7 cellular contexts compared by ENCODE assay signal in genomic region chr20:25550645-25551337, GRCh38. TPM values are rescaled to one million over a fixed set of nuclear protein-coding genes. Genes with fewer than 3 reads are reported as not detected.
DNase-seq lines count a peak whose midpoint lies in the region; ATAC-seq, FAIRE-seq and TF ChIP-seq lines count a peak whose summit lies in the region.
"Not testable (repeated sequence)": the region's sequence is repeated elsewhere in the genome, so short reads cannot be mapped to it uniquely, and the experiment has no call there.

No MANE protein-coding gene starts in this region.

- POLR2A ChIA-PET in A549 (lab: Yijun Ruan, JAX); MCF 10A (lab: Yijun Ruan, JAX): not testable (repeated sequence)

- peak overlapping the region; percentile 41 for H3K4me2 ChIP-seq in A549
- peak overlapping the region; percentile 69 for H3K4me2 ChIP-seq in hepatocyte
- not testable (repeated sequence) for H3K4me2 ChIP-seq in trophoblast cell (ENCODE audit: low read length)

- not testable (repeated sequence) for FAIRE-seq in A549 (lab: Jason Lieb, UNC)

- not testable (repeated sequence) for H3K27me3 Mint-ChIP-seq in MCF 10A (ENCODE audit: insufficient read depth, unreplicated experiment)

- H3K4me1 ChIP-seq in A549 (peaks cover 75% of the 10 kb centered on the region), HUES48 (ENCODE audit: control insufficient read depth, insufficient read depth, low read length) (peaks cover 17% of the 10 kb centered on the region), hepatocyte (ENCODE audit: insufficient read depth) (peaks cover 62% of the 10 kb centered on the region), muscle layer of colon (ENCODE audit: insufficient read depth, low read length) (peaks cover 48% of the 10 kb centered on the region), trophoblast cell (ENCODE audit: control insufficient read depth in 1 of 2, insufficient read depth in 2 of 2, low read length in 2 of 2) (peaks cover 27 to 31% of the 10 kb centered on the region in 2 experiments)

- peak overlapping the region; percentile 59 for H3K27ac Mint-ChIP-seq in MCF 10A (ENCODE audit: low read depth, unreplicated experiment)

- H3K14ac ChIP-seq in trophoblast cell (ENCODE audit: low read length): not testable (repeated sequence)

- not testable (repeated sequence) for BruUV-seq in MCF 10A (replicated peaks; lab: Mats Ljungman, UMichigan)

- not testable (repeated sequence) for H4K8ac ChIP-seq in trophoblast cell (ENCODE audit: low read depth, low read length)

- H3K79me1 ChIP-seq in trophoblast cell (ENCODE audit: low read length): peaks cover 18% of the 10 kb centered on the region

- TF ChIP-seq EP300 in A549 (IDR thresholded peaks at IDR 0.05): not testable (repeated sequence)

- H2AK5ac ChIP-seq in trophoblast cell (ENCODE audit: low read length): not testable (repeated sequence)

- H4K20me1 ChIP-seq in hepatocyte (ENCODE audit: insufficient read depth, poor library complexity, severe bottlenecking): peaks cover 18% of the 10 kb centered on the region

- TF ChIP-seq POLR2A in A549 (IDR thresholded peaks at IDR 0.05; ENCODE audit: low read length): not testable (repeated sequence)

- H3K4me3 ChIP-seq in A549; HUES48 (ENCODE audit: low read depth, low read length); hepatocyte; trophoblast cell (ENCODE audit: low read depth, low read length): not testable (repeated sequence)
- H3K4me3 ChIP-seq in muscle layer of colon (ENCODE audit: low read depth in 1 of 2, low read length in 2 of 2): peak overlapping the region in 1 of 2 donors; percentile 37

- not testable (repeated sequence) for H4K12ac ChIP-seq in trophoblast cell (ENCODE audit: low read depth, low read length)

- not testable (repeated sequence) for H2BK5ac ChIP-seq in trophoblast cell (ENCODE audit: low read depth, low read length, poor library complexity)

- ATAC-seq in A549: not testable (repeated sequence)

- H2AFZ ChIP-seq in hepatocyte; trophoblast cell (ENCODE audit: insufficient read depth, low read length, poor library complexity): not testable (repeated sequence)

- peaks cover 80% of the 10 kb centered on the region for H3K79me2 ChIP-seq in hepatocyte
- not testable (repeated sequence) for H3K79me2 ChIP-seq in trophoblast cell (ENCODE audit: control insufficient read depth, insufficient read depth, low read length, poor library complexity)

- TF ChIP-seq RAD21 in A549 (conservative IDR thresholded peaks at IDR 0.05 in 1 of 2, IDR thresholded peaks at IDR 0.05 in 1 of 2): not testable (repeated sequence)

- not testable (repeated sequence) for H3K36me3 ChIP-seq in HUES48 (ENCODE audit: control insufficient read depth, insufficient read depth, low read length); hepatocyte (replicated peaks; ENCODE audit: insufficient read depth, low read depth); muscle layer of colon (ENCODE audit: insufficient read depth, low read length); trophoblast cell (ENCODE audit: control insufficient read depth in 1 of 2, insufficient read depth in 2 of 2, low read length in 2 of 2)

- not testable (repeated sequence) for H3K27me3 ChIP-seq in HUES48 (ENCODE audit: control insufficient read depth, insufficient read depth, low read length); hepatocyte; muscle layer of colon (ENCODE audit: control insufficient read depth in 1 of 2, insufficient read depth in 2 of 2, low read length in 2 of 2); trophoblast cell (ENCODE audit: insufficient read depth, low read length)

- CTCF ChIA-PET in A549 (lab: Yijun Ruan, JAX); MCF 10A (lab: Yijun Ruan, JAX): not testable (repeated sequence)

- not testable (repeated sequence) for H3K4me3 Mint-ChIP-seq in MCF 10A (ENCODE audit: unreplicated experiment)

- not testable (repeated sequence) for TF ChIP-seq CTCF in A549 (IDR thresholded peaks at IDR 0.05); MCF 10A (IDR thresholded peaks at IDR 0.05; ENCODE audit: unreplicated experiment); hepatocyte (IDR thresholded peaks at IDR 0.05; ENCODE audit: poor library complexity)

- intact Hi-C loops in MCF 10A (cut with micrococcal nuclease): not testable (repeated sequence)

- H3K4me1 Mint-ChIP-seq in MCF 10A (ENCODE audit: insufficient read depth, unreplicated experiment): not testable (repeated sequence)

- not testable (repeated sequence) for H3K4ac ChIP-seq in trophoblast cell (ENCODE audit: low read depth, low read length)

- H3K9me3 ChIP-seq in A549; HUES48 (ENCODE audit: control insufficient read depth, insufficient read depth, low read length); hepatocyte (ENCODE audit: low read depth); muscle layer of colon (ENCODE audit: low read length); trophoblast cell (ENCODE audit: insufficient read depth, low read depth, low read length): not testable (repeated sequence)

- not testable (repeated sequence) for H3K9ac ChIP-seq in HUES48 (ENCODE audit: low read depth, low read length); muscle layer of colon (ENCODE audit: low read length); trophoblast cell (ENCODE audit: low read length)

- not testable (repeated sequence) for H3K23ac ChIP-seq in trophoblast cell (ENCODE audit: low read length)

- H3K18ac ChIP-seq in trophoblast cell (ENCODE audit: low read length): not testable (repeated sequence)

- H2BK12ac ChIP-seq in trophoblast cell (ENCODE audit: low read length): not testable (repeated sequence)

- H3K27ac ChIP-seq in A549 (peak overlapping the region in 1 of 2 experiments; percentile 84; a peak in 4 of 6 replicates), HUES48 (ENCODE audit: low read depth, low read length) (peak overlapping the region; percentile 74), hepatocyte (peak overlapping the region; percentile 92), muscle layer of colon (ENCODE audit: low read depth, low read length) (peak overlapping the region; percentile 13), trophoblast cell (ENCODE audit: low read depth, low read length) (peak overlapping the region; percentile 85)

- H3K9me2 ChIP-seq in hepatocyte (replicated peaks; ENCODE audit: insufficient read depth): not testable (repeated sequence)

- not testable (repeated sequence) for H3K9me3 Mint-ChIP-seq in MCF 10A (ENCODE audit: unreplicated experiment)

- not testable (repeated sequence) for H3K36me3 Mint-ChIP-seq in MCF 10A (ENCODE audit: insufficient read depth, unreplicated experiment)

- WGBS in A549 (ENCODE audit: missing lambda C conversion rate): 76% methylated on average over 7 of the region's 7 CpGs
- 17% methylated on average over 7 of the region's 7 CpGs for WGBS in hepatocyte (ENCODE audit: low lambda C conversion rate, missing lambda C conversion rate)
- WGBS in trophoblast cell (ENCODE audit: extremely low coverage, insufficient coverage, insufficient read length): no CpG with 5 or more reads among the region's 7 CpGs

- DNase-seq in A549 (ENCODE audit: low read depth in 1 of 2, low spot score in 1 of 2); MCF 10A (ENCODE audit: unreplicated experiment); hepatocyte (ENCODE audit: low spot score): not testable (repeated sequence)
- DNase-seq in NCI-H82 treated with DMSO at 0.1 percent for 48 hours (lab: John Stamatoyannopoulos, UW; ENCODE audit: unreplicated experiment) (peak; percentile 34), trophoblast cell (peak in 1 of 2 donors; percentile 46)

- peak overlapping the region; percentile 26 for H4K91ac ChIP-seq in trophoblast cell (ENCODE audit: low read depth, low read length)

- not testable (repeated sequence) for H2BK120ac ChIP-seq in trophoblast cell (ENCODE audit: insufficient read depth, low read length, poor library complexity)

RNA-seq across cellular contexts. Expression of gene NINL, which starts 34.5 kb away (rescaled TPM):
- polyA plus RNA-seq in A549 (2011; rRNA removed): 15.3 and 22.4 TPM in 2 replicates
- 20.0 and 20.8 TPM in 2 replicates for polyA plus RNA-seq in A549 (2012; cell fraction: cytosol; rRNA removed)
- polyA plus RNA-seq in A549 (2012; cell fraction: nucleus; rRNA removed): 45.7 and 48.9 TPM in 2 replicates
- polyA plus RNA-seq in A549 (2017; fragmentation: RNase III; extraction: RNeasy Plus Mini Kit Qiagen cat#74134 plus additional on column Dnase treatment): 13.2 to 23.4 TPM (median 20.2 TPM) in 3 replicates
- polyA minus RNA-seq in A549 (2011; rRNA and poly(A)+ RNA removed): 13.1 and 20.6 TPM in 2 replicates
- 1.2 and 1.3 TPM in 2 replicates for total RNA-seq in MCF 10A (2022)
- 23.2 and 27.1 TPM in 2 replicates for total RNA-seq in hepatocyte
- polyA plus RNA-seq in hepatocyte: 24.5 and 31.7 TPM in 2 replicates
- 11.3 TPM in 2 replicates for polyA plus RNA-seq in trophoblast cell (2013)

Comparison
In these comparisons a context has a peak if more than half of its experiments do, and no peak if none do; other contexts are left out.
1. RNA of gene NINL, which starts 34.5 kb away (total RNA-seq): 23.2 to 27.1 TPM in hepatocyte; 1.2 to 1.3 TPM in MCF 10A; every median in the first group is over 10 times any median in the second.